In genomic region chrX:65601530-65602281, GRCh38 we compare ENCODE assay signal across 8 cellular contexts.
A peak's percentile ranks its signal among the peaks of the same experiment; 100 is the strongest.
DNase-seq lines count a peak whose midpoint lies in the region; ATAC-seq, FAIRE-seq and TF ChIP-seq lines count a peak whose summit lies in the region.

No MANE protein-coding gene starts in this region.

- dilution Hi-C loops in endothelial cell of umbilical vein (cut with MboI; ENCODE audit: extremely low pct_ligation_motif_present, low sequenced_read_pairs) = no loop called here

- H3K36me3 ChIP-seq in MM.1S (replicated peaks; ENCODE audit: insufficient read depth, low read length) (no peaks in the 10 kb centered on the region), endothelial cell of umbilical vein (ENCODE audit: control insufficient read depth in 2 of 2, extremely low read depth in 1 of 2, insufficient read depth in 2 of 2, low read length in 2 of 2) (no peaks in the 10 kb centered on the region), aorta (ENCODE audit: control insufficient read depth in 1 of 2, insufficient read depth in 2 of 2, low read length in 1 of 2) (no peaks in the 10 kb centered on the region)

- H3K27me3 ChIP-seq in MM.1S (replicated peaks; ENCODE audit: insufficient read depth, low read length) = no peaks in the 10 kb centered on the region
- H3K27me3 ChIP-seq in endothelial cell of umbilical vein (ENCODE audit: control insufficient read depth in 2 of 2, insufficient read depth in 2 of 2, low read length in 2 of 2) = no peaks in the 10 kb centered on the region
- H3K27me3 ChIP-seq in aorta (ENCODE audit: control insufficient read depth in 1 of 2, insufficient read depth in 2 of 2, low read length in 1 of 2) = no peaks in the 10 kb centered on the region

- H3K4me1 Mint-ChIP-seq in activated CD4-positive, alpha-beta memory T cell treated with anti-CD3 and anti-CD28 coated beads for 36 hours (ENCODE audit: low read depth) = peaks cover 76% of the 10 kb centered on the region
- peaks cover 40 to 55% (median 50%) of the 10 kb centered on the region in 3 donors for H3K4me1 Mint-ChIP-seq in naive B cell

- 14 to 28% methylated on average over 3 of the region's 3 CpGs for WGBS in aorta, 2 donors

- peak; percentile 60 for ATAC-seq in GM18873 (IDR thresholded peaks at IDR 0.05; ENCODE audit: low FRiP score, unreplicated experiment)
- peak; percentile 70 to 77 for ATAC-seq in naive B cell (ENCODE audit: low read depth in 2 of 2)
- ATAC-seq in aorta (ENCODE audit: low FRiP score) = peak; percentile 96

- TF ChIP-seq POLR2A in endothelial cell of umbilical vein (IDR thresholded peaks at IDR 0.05; ENCODE audit: low read depth, low read length) = peak; percentile 41

- intact Hi-C loops in activated CD4-positive, alpha-beta memory T cell treated with anti-CD3 and anti-CD28 coated beads for 36 hours (cut with micrococcal nuclease) = loop anchor here (1.0 kb wide), 1 partner anchor 66 kb away; the partner anchor contains the start of gene MSN
- intact Hi-C loops in endothelial cell of umbilical vein (cut with micrococcal nuclease) (loop anchor here (1.0 kb wide), 5 partner anchors 44 to 119 kb away; partner anchors contain the start of gene MSN), aorta (cut with DNase I) (loop anchor here (2.0 to 5.0 kb wide), 3 partner anchors 33 to 67 kb away; no protein-coding TSS in a partner anchor)

- TSS peak; percentile 78 for BruUV-seq in endothelial cell of umbilical vein (replicated peaks; lab: Mats Ljungman, UMichigan)

- CTCF ChIA-PET in activated CD4-positive, alpha-beta memory T cell treated with anti-CD3 and anti-CD28 coated beads for 36 hours (lab: Charles Lee) = interaction anchor here (0.9 to 1.6 kb wide), 4 partner anchors 10 to 119 kb away, joined by 3 to 6 read pairs (median 3); no protein-coding TSS in a partner anchor
- CTCF ChIA-PET in endothelial cell of umbilical vein (lab: Charles Lee) = interaction anchor here (0.9 to 2.3 kb wide), 14 partner anchors 25 to 384 kb away, joined by 3 to 14 read pairs (median 4); partner anchors contain the start of gene MSN

- H3K4me3 ChIP-seq in MM.1S (ENCODE audit: low read length) = no peak overlapping the region
- H3K4me3 ChIP-seq in endothelial cell of umbilical vein (replicated peaks in 1 of 3; ENCODE audit: insufficient read depth in 1 of 3, low read depth in 1 of 3, low read length in 3 of 3) = no peak overlapping the region
- H3K4me3 ChIP-seq in aorta (ENCODE audit: low read length in 2 of 2) = no peak overlapping the region

- peak; percentile 99 for FAIRE-seq in endothelial cell of umbilical vein (lab: Jason Lieb, UNC)

- H3K4me3 Mint-ChIP-seq in activated CD4-positive, alpha-beta memory T cell treated with anti-CD3 and anti-CD28 coated beads for 36 hours = no peak overlapping the region
- H3K4me3 Mint-ChIP-seq in naive B cell = peak overlapping the region in 7 of 8 donors; percentile 8 to 82 (median 58)

- no peaks in the 10 kb centered on the region for H3F3A ChIP-seq in MM.1S (ENCODE audit: insufficient read depth, low read length)

- H3K27ac ChIP-seq in MM.1S (ENCODE audit: low read length) (no peak overlapping the region), endothelial cell of umbilical vein (ENCODE audit: insufficient read depth, low read depth, low read length) (peak overlapping the region; percentile 96), aorta (ENCODE audit: low read depth in 1 of 2, low read length in 2 of 2) (peak overlapping the region in 1 of 2 donors; percentile 94)

- no peaks in the 10 kb centered on the region for H3K27me3 Mint-ChIP-seq in activated CD4-positive, alpha-beta memory T cell treated with anti-CD3 and anti-CD28 coated beads for 36 hours
- H3K27me3 Mint-ChIP-seq in naive B cell = peaks cover 0 to 12% (median 0%) of the 10 kb centered on the region in 3 donors

- DNase-seq in MM.1S = peak; percentile 34
- DNase-seq in activated CD4-positive, alpha-beta memory T cell treated with anti-CD3 and anti-CD28 coated beads for 36 hours = peak; percentile 70
- DNase-seq in endothelial cell of umbilical vein (ENCODE audit: low read depth, low spot score) = peak; percentile 97
- no peak for DNase-seq in naive B cell
- peak; percentile 93 to 95 for DNase-seq in aorta
- DNase-seq in NCI-H2107 treated with DMSO at 0.1 percent for 48 hours (lab: John Stamatoyannopoulos, UW; ENCODE audit: unreplicated experiment) = no peak
- DNase-seq in GOT3 (lab: John Stamatoyannopoulos, UW) = no peak

- no peak for TF ChIP-seq CTCF in MM.1S (IDR thresholded peaks at IDR 0.05; ENCODE audit: low read length)
- no peak for TF ChIP-seq CTCF in endothelial cell of umbilical vein (IDR thresholded peaks at IDR 0.05; ENCODE audit: extremely low read depth in 1 of 2, insufficient read depth in 1 of 2, low read depth in 1 of 2, low read length in 2 of 2)

- H3K27ac Mint-ChIP-seq in activated CD4-positive, alpha-beta memory T cell treated with anti-CD3 and anti-CD28 coated beads for 36 hours = peak overlapping the region; percentile 91
- H3K27ac Mint-ChIP-seq in naive B cell = peak overlapping the region; percentile 74 to 96 (median 84)

- no peaks in the 10 kb centered on the region for H3K9me3 Mint-ChIP-seq in activated CD4-positive, alpha-beta memory T cell treated with anti-CD3 and anti-CD28 coated beads for 36 hours
- H3K9me3 Mint-ChIP-seq in naive B cell = peaks cover 0 to 4% (median 1%) of the 10 kb centered on the region in 7 donors

- H2AFZ ChIP-seq in MM.1S (ENCODE audit: low read length) (peak overlapping the region; percentile 28; the same call in 1 of the 2 replicates), endothelial cell of umbilical vein (ENCODE audit: low read depth, low read length) (no peak overlapping the region)

- H3K4me1 ChIP-seq in MM.1S (ENCODE audit: low read length) (peaks cover 14% of the 10 kb centered on the region), endothelial cell of umbilical vein (ENCODE audit: control insufficient read depth, extremely low read depth, insufficient read depth, low read length) (peaks cover 44% of the 10 kb centered on the region), aorta (ENCODE audit: control insufficient read depth in 1 of 2, insufficient read depth in 2 of 2, low read length in 2 of 2) (peaks cover 3 to 8% of the 10 kb centered on the region in 2 donors)

- H3K79me2 ChIP-seq in MM.1S (ENCODE audit: low read length) = no peaks in the 10 kb centered on the region
- H3K79me2 ChIP-seq in endothelial cell of umbilical vein (ENCODE audit: control insufficient read depth, insufficient read depth, low read length) = peaks cover 4% of the 10 kb centered on the region

- no peaks in the 10 kb centered on the region for H3K36me3 Mint-ChIP-seq in activated CD4-positive, alpha-beta memory T cell treated with anti-CD3 and anti-CD28 coated beads for 36 hours
- H3K36me3 Mint-ChIP-seq in naive B cell = peaks cover 0 to 20% of the 10 kb centered on the region in 2 donors

- H3K9ac ChIP-seq in MM.1S (ENCODE audit: low read length) (no peak overlapping the region), endothelial cell of umbilical vein (replicated peaks; ENCODE audit: extremely low read depth, insufficient read depth, low read length) (peak overlapping the region; percentile 85)

- H3K9me3 ChIP-seq in MM.1S (replicated peaks; ENCODE audit: insufficient read depth, low read length) (no peaks in the 10 kb centered on the region), endothelial cell of umbilical vein (replicated peaks; ENCODE audit: control insufficient read depth, insufficient read depth, low read length) (no peaks in the 10 kb centered on the region), aorta (ENCODE audit: control insufficient read depth, low read length) (no peaks in the 10 kb centered on the region)

- H4K20me1 ChIP-seq in MM.1S (ENCODE audit: insufficient read depth, low read length) (no peaks in the 10 kb centered on the region), endothelial cell of umbilical vein (replicated peaks; ENCODE audit: control insufficient read depth, extremely low read depth, insufficient read depth, low read length) (no peaks in the 10 kb centered on the region)

- H3K9me1 ChIP-seq in endothelial cell of umbilical vein (replicated peaks; ENCODE audit: control insufficient read depth, extremely low read depth, insufficient read depth, low read length) = no peaks in the 10 kb centered on the region

- POLR2A ChIA-PET in activated CD4-positive, alpha-beta memory T cell treated with anti-CD3 and anti-CD28 coated beads for 36 hours (lab: Charles Lee) = interaction anchor here (1.3 to 1.8 kb wide), 5 partner anchors 56 to 86 kb away, joined by 3 to 9 read pairs (median 5); partner anchors contain the start of gene MSN
- POLR2A ChIA-PET in endothelial cell of umbilical vein (lab: Charles Lee) = interaction anchor here (1.0 to 1.7 kb wide), 7 partner anchors 63 to 105 kb away, joined by 3 to 12 read pairs (median 5); partner anchors contain the start of gene MSN

- H3K4me2 ChIP-seq in MM.1S (ENCODE audit: low read depth, low read length) (no peak overlapping the region), endothelial cell of umbilical vein (ENCODE audit: insufficient read depth, low read length) (peak overlapping the region; percentile 49)

- H3K9me2 ChIP-seq in MM.1S (replicated peaks; ENCODE audit: insufficient read depth, low read length) = no peaks in the 10 kb centered on the region

TF ChIP-seq in endothelial cell of umbilical vein, 7 proteins besides CTCF, POLR2A, EP300 and RAD21:
- peak; percentile 46 for TF ChIP-seq FOS (IDR thresholded peaks at IDR 0.05; ENCODE audit: borderline replicate concordance, insufficient read depth, low read length)
- no peak for TF ChIP-seq MAX (IDR thresholded peaks at IDR 0.05; ENCODE audit: insufficient read depth, insufficient read length)
- peak; percentile 92 for TF ChIP-seq POLR2AphosphoS5 (IDR thresholded peaks at IDR 0.05; ENCODE audit: insufficient read depth, low read depth, low read length)
- TF ChIP-seq GATA2 (IDR thresholded peaks at IDR 0.05; ENCODE audit: insufficient read depth, insufficient read length, low read depth, low read length) = peak; percentile 82
- no peak for TF ChIP-seq MYC (IDR thresholded peaks at IDR 0.05; ENCODE audit: low read depth, low read length)
- no peak for TF ChIP-seq EZH2 (IDR thresholded peaks at IDR 0.05; ENCODE audit: borderline replicate concordance, low read depth, low read length, severe bottlenecking)
- peak; percentile 91 for TF ChIP-seq JUN (IDR thresholded peaks at IDR 0.05; ENCODE audit: borderline replicate concordance, insufficient read depth, insufficient read length, low read depth)

Comparison
In these comparisons a context has a peak if more than half of its experiments do, and no peak if none do; other contexts are left out.
1. DNase-seq: peak in MM.1S (single experiment), activated CD4-positive, alpha-beta memory T cell treated with anti-CD3 and anti-CD28 coated beads for 36 hours (single experiment), endothelial cell of umbilical vein (single experiment) and aorta (2 of 2); none in naive B cell (single experiment), NCI-H2107 treated with DMSO at 0.1 percent for 48 hours (single experiment) and GOT3 (single experiment).
2. Peak in every context shown above with its lines, with median percentiles within 50 percentile points of each other: ATAC-seq.